In genomic region chr7:107014381-107015023, GRCh38 we compare ENCODE assay signal across 15 cellular contexts. TPM values are rescaled to one million over a fixed set of nuclear protein-coding genes. Genes with fewer than 3 reads are reported as not detected.
DNase-seq lines count a peak whose midpoint lies in the region; ATAC-seq, FAIRE-seq and TF ChIP-seq lines count a peak whose summit lies in the region.
"Had no signal": no experiment of that assay in that cellular context is flagged by ENCODE, and none has a peak within 500 bp of the region (broad histone marks: within the 10 kb centered on the region; RNA-seq: fewer than 3 reads in every experiment).

No MANE protein-coding gene starts in this region.

- H3K27ac ChIP-seq in C4-2B = 0 out of 2 replicates have a peak overlapping the region, but pooled peaks have one; percentile 3
- no peak overlapping the region for H3K27ac ChIP-seq in IMR-90 (ENCODE audit: insufficient read depth, low read length)
- no peak overlapping the region for H3K27ac ChIP-seq in astrocyte (ENCODE audit: low read depth, low read length)
- H3K27ac ChIP-seq: esophagus muscularis mucosa, KMS-11, skin epidermis had no signal

- H3K14ac ChIP-seq in IMR-90 (replicated peaks; ENCODE audit: low read depth, low read length) = no peak overlapping the region; the same call in 1 of the 2 replicates

- H3K4me1 ChIP-seq in IMR-90 (ENCODE audit: control insufficient read depth, insufficient read depth, low read length) = no peaks in the 10 kb centered on the region
- H3K4me1 ChIP-seq in astrocyte (ENCODE audit: insufficient read depth, low read length) = no peaks in the 10 kb centered on the region
- H3K4me1 ChIP-seq: esophagus muscularis mucosa had no signal

- no TSS peak for BruUV-seq in IMR-90 (replicated peaks; lab: Mats Ljungman, UMichigan)

- no peak overlapping the region for H2AK9ac ChIP-seq in IMR-90 (replicated peaks; ENCODE audit: low read depth, low read length, poor library complexity)

- no peaks in the 10 kb centered on the region for H3K9me3 Mint-ChIP-seq in astrocyte (ENCODE audit: unreplicated experiment)
- H3K9me3 Mint-ChIP-seq: activated naive CD4-positive, alpha-beta T cell treated with anti-CD3 and anti-CD28 coated beads for 36 hours; nephron progenitor cell had no signal

- H3K4ac ChIP-seq in IMR-90 (ENCODE audit: low read depth, low read length) = no peak overlapping the region

- no peak overlapping the region for H2BK120ac ChIP-seq in IMR-90 (ENCODE audit: low read depth, low read length)

- no peak overlapping the region for H3K9ac ChIP-seq in IMR-90 (ENCODE audit: low read depth, low read length)
- H3K9ac ChIP-seq in astrocyte (ENCODE audit: low read length) = no peak overlapping the region
- H3K9ac ChIP-seq: KMS-11 had no signal

- no peaks in the 10 kb centered on the region for H3K36me3 Mint-ChIP-seq in astrocyte (ENCODE audit: low read depth, unreplicated experiment)

- H3K27me3 ChIP-seq in IMR-90 (ENCODE audit: control insufficient read depth, insufficient read depth, low read length) (no peaks in the 10 kb centered on the region; the same call in 1 of the 2 replicates), astrocyte (ENCODE audit: insufficient read depth, low read length) (no peaks in the 10 kb centered on the region)
- H3K27me3 ChIP-seq: esophagus muscularis mucosa had no signal

- dilution Hi-C loops in IMR-90 (cut with HindIII; ENCODE audit: low sequenced_read_pairs, unreplicated experiment) = no loop called here

- no peak overlapping the region for H3K23ac ChIP-seq in IMR-90 (ENCODE audit: low read depth, low read length)

- no peak overlapping the region for H2BK5ac ChIP-seq in IMR-90 (ENCODE audit: low read depth, low read length, poor library complexity, severe bottlenecking)

- POLR2A ChIA-PET in IMR-90 (lab: Charles Lee; ENCODE audit: unreplicated experiment) = no interaction called here

- no peaks in the 10 kb centered on the region for H3K4me1 Mint-ChIP-seq in astrocyte (ENCODE audit: low read depth, unreplicated experiment)

- no peak overlapping the region for H3K4me3 ChIP-seq in IMR-90 (ENCODE audit: insufficient read depth, low read depth, low read length)
- no peak overlapping the region for H3K4me3 ChIP-seq in astrocyte (ENCODE audit: insufficient read depth, low read depth, low read length)
- H3K4me3 ChIP-seq: esophagus muscularis mucosa, skin epidermis had no signal

- intact Hi-C loops in IMR-90 (cut with micrococcal nuclease) = no loop called here
- intact Hi-C loops in left ventricle myocardium superior (cut with micrococcal nuclease) = no loop called here

- H2AFZ ChIP-seq in IMR-90 (replicated peaks; ENCODE audit: low read length, poor library complexity) (no peak overlapping the region), astrocyte (ENCODE audit: low read depth, low read length) (no peak overlapping the region)

- no peak overlapping the region for H3K18ac ChIP-seq in IMR-90 (ENCODE audit: low read depth, low read length)

- H3K36me3 ChIP-seq in IMR-90 (ENCODE audit: control insufficient read depth, insufficient read depth, low read length) = no peaks in the 10 kb centered on the region
- no peaks in the 10 kb centered on the region for H3K36me3 ChIP-seq in astrocyte (ENCODE audit: insufficient read depth, low read length)
- H3K36me3 ChIP-seq: esophagus muscularis mucosa had no signal

- in situ Hi-C loops in IMR-90 (cut with MboI; ENCODE audit: low sequenced_read_pairs) = no loop called here

- H3K79me1 ChIP-seq in IMR-90 (ENCODE audit: low read depth in 1 of 2, low read length in 2 of 2) = no peaks in the 10 kb centered on the region

- H3K4me2 ChIP-seq in IMR-90 (ENCODE audit: low read depth, low read length) (no peak overlapping the region), astrocyte (ENCODE audit: low read length) (no peak overlapping the region)
- H3K4me2 ChIP-seq: KMS-11 had no signal

- 50% methylated on average over 2 of the region's 7 CpGs; no CpG with 5 or more reads in 1 of the 2 experiments for WGBS in IMR-90 (ENCODE audit: extremely low coverage in 2 of 2, insufficient read length in 1 of 2), 2 experiments

- no peaks in the 10 kb centered on the region for H3K9me3 ChIP-seq in IMR-90 (ENCODE audit: control insufficient read depth, insufficient read depth, low read length)
- H3K9me3 ChIP-seq in astrocyte (ENCODE audit: insufficient read depth, low read depth, low read length) = no peaks in the 10 kb centered on the region
- H3K9me3 ChIP-seq: esophagus muscularis mucosa had no signal

- ATAC-seq in IMR-90 (ENCODE audit: low read depth) = no peak
- ATAC-seq in left ventricle myocardium superior = peak; percentile 96

- H3K4me3 Mint-ChIP-seq in astrocyte (ENCODE audit: unreplicated experiment) = no peak overlapping the region
- H3K4me3 Mint-ChIP-seq: activated naive CD4-positive, alpha-beta T cell treated with anti-CD3 and anti-CD28 coated beads for 36 hours; nephron progenitor cell had no signal

- no peak for TF ChIP-seq CTCF in C4-2B (conservative IDR thresholded peaks at IDR 0.05)
- TF ChIP-seq CTCF in IMR-90 (conservative IDR thresholded peaks at IDR 0.05; ENCODE audit: low read depth, low read length) = no peak
- no peak for TF ChIP-seq CTCF in astrocyte (IDR thresholded peaks at IDR 0.05; ENCODE audit: insufficient read depth, low read depth, low read length)

- H3K56ac ChIP-seq in IMR-90 (ENCODE audit: extremely low read depth, insufficient read depth, low read length) = no peak overlapping the region

- H2AK5ac ChIP-seq in IMR-90 (ENCODE audit: low read depth, low read length) = no peak overlapping the region

- no peaks in the 10 kb centered on the region for H3K27me3 Mint-ChIP-seq in astrocyte (ENCODE audit: low read depth, unreplicated experiment)

- H4K91ac ChIP-seq in IMR-90 (ENCODE audit: insufficient read depth, low read depth, low read length) = no peak overlapping the region

- no peak overlapping the region for H4K8ac ChIP-seq in IMR-90 (ENCODE audit: low read depth in 2 of 2, low read length in 2 of 2)

- no peak for TF ChIP-seq POLR2A in IMR-90 (IDR thresholded peaks at IDR 0.05; ENCODE audit: low read depth, low read length)

- DNase-seq in IMR-90 = peak; percentile 26
- peak; percentile 39 for DNase-seq in astrocyte (ENCODE audit: low read depth)
- no peak for DNase-seq in left ventricle myocardium superior
- DNase-seq in activated CD4-positive, alpha-beta T cell treated with anti-CD3 and anti-CD28 coated beads, Interleukin-2, amount 50 U/mL, for 4 hours = no peak
- DNase-seq in NCI-H69 (lab: John Stamatoyannopoulos, UW) = no peak
- no peak for DNase-seq in NCI-H1694 treated with DMSO at 0.1 percent for 48 hours (lab: John Stamatoyannopoulos, UW)
- DNase-seq in NCI-H187 treated with DMSO at 0.1 percent for 48 hours (lab: John Stamatoyannopoulos, UW) = no peak
- DNase-seq: activated naive CD4-positive, alpha-beta T cell treated with anti-CD3 and anti-CD28 coated beads for 36 hours; C1 segment of cervical spinal cord; nephron progenitor cell; SIG-M5 had no signal

- H3K9me1 ChIP-seq in IMR-90 (ENCODE audit: insufficient read depth, low read length) = no peaks in the 10 kb centered on the region

- H4K5ac ChIP-seq in IMR-90 (ENCODE audit: low read depth, low read length) = no peak overlapping the region

- CTCF ChIA-PET in IMR-90 (lab: Yijun Ruan, JAX) = interaction anchor here (0.5 kb wide), 1 partner anchor 13 kb away, joined by 5 read pairs; no protein-coding TSS in a partner anchor

- H2BK15ac ChIP-seq in IMR-90 (ENCODE audit: low read depth, low read length) = no peak overlapping the region

- TF ChIP-seq RAD21 in IMR-90 (IDR thresholded peaks at IDR 0.05; ENCODE audit: low read length) = no peak

- H3K27ac Mint-ChIP-seq in astrocyte (ENCODE audit: unreplicated experiment) = no peak overlapping the region
- H3K27ac Mint-ChIP-seq: activated naive CD4-positive, alpha-beta T cell treated with anti-CD3 and anti-CD28 coated beads for 36 hours; nephron progenitor cell had no signal

- no peak for FAIRE-seq in astrocyte (lab: Jason Lieb, UNC)

- H3K79me2 ChIP-seq in astrocyte (ENCODE audit: insufficient read depth, low read length) = no peaks in the 10 kb centered on the region

- H2BK20ac ChIP-seq in IMR-90 (ENCODE audit: low read depth, low read length) = no peak overlapping the region

- H4K20me1 ChIP-seq in IMR-90 (ENCODE audit: insufficient read depth, low read length) (no peaks in the 10 kb centered on the region), astrocyte (ENCODE audit: insufficient read depth, low read length) (no peaks in the 10 kb centered on the region)

TF ChIP-seq in IMR-90, 13 proteins besides CTCF, POLR2A, EP300 and RAD21:
- TF ChIP-seq USF2 (IDR thresholded peaks at IDR 0.05; ENCODE audit: low read depth, low read length) (no peak), NFE2L2 (IDR thresholded peaks at IDR 0.05; ENCODE audit: low read depth, low read length) (no peak), MAFK (IDR thresholded peaks at IDR 0.05; ENCODE audit: low read depth, low read length) (no peak), ELK1 (IDR thresholded peaks at IDR 0.05; ENCODE audit: borderline replicate concordance, low read depth, low read length) (no peak), MAZ (IDR thresholded peaks at IDR 0.05; ENCODE audit: borderline replicate concordance, low read depth, low read length) (no peak), RCOR1 (IDR thresholded peaks at IDR 0.05; ENCODE audit: insufficient replicate concordance, low read length) (no peak), BHLHE40 (IDR thresholded peaks at IDR 0.05; ENCODE audit: low read depth, low read length) (no peak), RFX5 (IDR thresholded peaks at IDR 0.05; ENCODE audit: low read depth, low read length) (no peak), CEBPB (IDR thresholded peaks at IDR 0.05; ENCODE audit: low read depth, low read length) (no peak)

RNA-seq across cellular contexts. Expression of gene PRKAR2B, which starts 30.0 kb away (rescaled TPM):
- total RNA-seq in IMR-90 (2012; rRNA removed) (3.0 and 8.1 TPM in 2 replicates), astrocyte (6.4 and 7.6 TPM in 2 replicates), left ventricle myocardium superior (24.2 TPM)
- polyA plus RNA-seq in IMR-90 (2012; rRNA removed) = 2.5 and 3.1 TPM in 2 replicates
- 0.49 and 0.69 TPM in 2 replicates for polyA plus RNA-seq in IMR-90 (2012; cell fraction: cytosol; rRNA removed)
- polyA plus RNA-seq in IMR-90 (2012; cell fraction: nucleus; rRNA removed; ENCODE audit: low replicate concordance) = 0.21 and 1.1 TPM in 2 replicates

Comparison
In these comparisons a context has a peak if more than half of its experiments do, and no peak if none do; other contexts are left out.
1. DNase-seq: peak in IMR-90 (single experiment) and astrocyte (single experiment); none in left ventricle myocardium superior (single experiment), activated CD4-positive, alpha-beta T cell treated with anti-CD3 and anti-CD28 coated beads, Interleukin-2, amount 50 U/mL, for 4 hours (0 of 2), NCI-H69 (single experiment), NCI-H1694 treated with DMSO at 0.1 percent for 48 hours (single experiment) and NCI-H187 treated with DMSO at 0.1 percent for 48 hours (single experiment).